Comparison of ENCODE assay signal across 11 cellular contexts in the genomic region with DNA sequence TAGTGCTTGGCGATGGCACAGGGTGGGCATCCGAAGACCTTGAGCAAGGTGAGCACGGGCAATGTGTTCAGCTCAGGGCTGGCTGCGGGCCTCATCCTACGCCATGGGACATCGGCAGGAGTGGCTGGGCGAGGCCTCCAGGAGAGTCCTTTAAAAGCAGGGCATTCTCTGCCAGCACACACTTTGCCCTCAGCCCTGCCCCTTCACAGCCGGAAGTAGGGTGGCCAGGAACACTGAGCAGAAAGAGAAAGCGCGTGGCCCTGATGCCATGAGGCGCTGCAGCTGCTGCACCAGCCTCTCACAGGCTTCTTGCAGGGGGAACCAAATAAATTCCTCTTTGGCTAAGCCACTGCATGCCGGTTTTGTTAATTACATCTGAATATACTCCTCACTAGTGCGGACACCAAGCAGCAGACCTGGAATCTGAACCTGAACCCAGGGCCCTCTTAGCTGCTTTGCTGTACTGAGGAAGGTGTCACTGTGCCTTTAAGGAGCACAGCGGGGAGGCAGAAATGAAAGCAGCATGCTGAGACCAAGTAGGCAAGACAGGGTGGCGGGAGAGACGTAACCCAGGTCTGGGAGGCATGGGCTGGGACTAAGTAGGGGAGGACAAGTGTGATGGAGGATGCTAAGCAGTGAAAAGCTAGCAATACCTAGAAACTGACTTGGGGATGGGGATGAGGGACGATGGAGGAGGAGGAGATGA.
A peak's percentile ranks its signal among the peaks of the same experiment; 100 is the strongest.
DNase-seq lines count a peak whose midpoint lies in the region; ATAC-seq and TF ChIP-seq lines count a peak whose summit lies in the region.
"Had no signal": no experiment of that assay in that cellular context is flagged by ENCODE, and none has a peak within 500 bp of the region (broad histone marks: within the 10 kb centered on the region; RNA-seq: fewer than 3 reads in every experiment).

No MANE protein-coding gene starts in this region.

- H3K4me3 Mint-ChIP-seq in activated naive CD4-positive, alpha-beta T cell treated with anti-CD3 and anti-CD28 coated beads, Interleukin-2, amount 50 U/mL, for 24 hours = no peak overlapping the region
- H3K4me3 Mint-ChIP-seq in brain = peak overlapping the region in 3 of 5 experiments; percentile 8 to 46 (median 31)

- H3K9me3 ChIP-seq in left lung = no peaks in the 10 kb centered on the region

- H3K27me3 Mint-ChIP-seq in activated naive CD4-positive, alpha-beta T cell treated with anti-CD3 and anti-CD28 coated beads, Interleukin-2, amount 50 U/mL, for 24 hours = no peaks in the 10 kb centered on the region
- H3K27me3 Mint-ChIP-seq in brain = no peaks in the 10 kb centered on the region

- intact Hi-C loops in left lung (cut with DNase I) = no loop called here

- ATAC-seq in left lung = peak; percentile 90

- DNase-seq in activated naive CD4-positive, alpha-beta T cell treated with anti-CD3 and anti-CD28 coated beads, Interleukin-2, amount 50 U/mL, for 16 hours = no peak
- peak; percentile 80 to 85 for DNase-seq in left lung
- DNase-seq in mesenteric fat pad (ENCODE audit: low spot score) = no peak
- DNase-seq in stimulated activated CD4-positive, alpha-beta T cell treated with anti-CD3 and anti-CD28 coated beads, Interleukin-2, amount 100 ng/mL, for 24 hours = no peak
- DNase-seq in NCI-H1048 (lab: John Stamatoyannopoulos, UW) = no peak
- no peak for DNase-seq in HPDE6-E6E7 (ENCODE audit: extremely low spot score)
- DNase-seq: activated CD4-positive, alpha-beta T cell treated with anti-CD3 and anti-CD28 coated beads for 48 hours had no signal

- no peaks in the 10 kb centered on the region for H3K9me3 Mint-ChIP-seq in activated naive CD4-positive, alpha-beta T cell treated with anti-CD3 and anti-CD28 coated beads, Interleukin-2, amount 50 U/mL, for 24 hours
- H3K9me3 Mint-ChIP-seq in brain = no peaks in the 10 kb centered on the region
- H3K9me3 Mint-ChIP-seq: activated T-helper 2 cell treated with anti-CD3 and anti-CD28 coated beads, Interferon-gamma antibody, Interleukin-2, Interleukin-4, amounts not matched to agents 10 μg/mL and 5 μg/mL and 100 μg/mL, durations not matched to agents 14 hours and 24 hours and 36 hours had no signal

- H3K36me3 ChIP-seq in left lung = peaks cover 0 to 10% of the 10 kb centered on the region in 2 donors
- H3K36me3 ChIP-seq: cardiac muscle cell had no signal

- TF ChIP-seq CTCF in brain (conservative IDR thresholded peaks at IDR 0.05) = no peak
- no peak for TF ChIP-seq CTCF in left lung (IDR thresholded peaks at IDR 0.05)

- peaks cover 13% of the 10 kb centered on the region for H3K4me1 Mint-ChIP-seq in activated naive CD4-positive, alpha-beta T cell treated with anti-CD3 and anti-CD28 coated beads, Interleukin-2, amount 50 U/mL, for 24 hours
- H3K4me1 Mint-ChIP-seq in brain = peaks cover 67% of the 10 kb centered on the region

- peak overlapping the region; percentile 44 to 45 for H3K27ac ChIP-seq in left lung
- H3K27ac ChIP-seq: cardiac muscle cell had no signal

- H3K4me3 ChIP-seq in left lung = no peak overlapping the region
- H3K4me3 ChIP-seq: cardiac muscle cell had no signal

- H3K27ac Mint-ChIP-seq in activated naive CD4-positive, alpha-beta T cell treated with anti-CD3 and anti-CD28 coated beads, Interleukin-2, amount 50 U/mL, for 24 hours = peak overlapping the region; percentile 47
- peak overlapping the region; percentile 64 to 92 (median 83) for H3K27ac Mint-ChIP-seq in brain
- H3K27ac Mint-ChIP-seq: activated T-helper 2 cell treated with anti-CD3 and anti-CD28 coated beads, Interferon-gamma antibody, Interleukin-2, Interleukin-4, amounts not matched to agents 10 μg/mL and 5 μg/mL and 100 μg/mL, durations not matched to agents 14 hours and 24 hours and 36 hours had no signal

- no peaks in the 10 kb centered on the region for H3K27me3 ChIP-seq in left lung
- H3K27me3 ChIP-seq: cardiac muscle cell had no signal

- no peaks in the 10 kb centered on the region for H3K36me3 Mint-ChIP-seq in activated naive CD4-positive, alpha-beta T cell treated with anti-CD3 and anti-CD28 coated beads, Interleukin-2, amount 50 U/mL, for 24 hours
- peaks cover 36% of the 10 kb centered on the region for H3K36me3 Mint-ChIP-seq in brain

- H3K4me1 ChIP-seq in left lung = peaks cover 7 to 36% of the 10 kb centered on the region in 2 donors

Comparison
In these comparisons a context has a peak if more than half of its experiments do, and no peak if none do; other contexts are left out.
1. DNase-seq: peak in left lung (2 of 2); none in activated naive CD4-positive, alpha-beta T cell treated with anti-CD3 and anti-CD28 coated beads, Interleukin-2, amount 50 U/mL, for 16 hours (single experiment), mesenteric fat pad (single experiment), stimulated activated CD4-positive, alpha-beta T cell treated with anti-CD3 and anti-CD28 coated beads, Interleukin-2, amount 100 ng/mL, for 24 hours (0 of 2), NCI-H1048 (single experiment) and HPDE6-E6E7 (single experiment).